Comparison of ENCODE assay signal across 8 cellular contexts in genomic region chr11:87290304-87290922, GRCh38.
DNase-seq lines count a peak whose midpoint lies in the region; ATAC-seq and TF ChIP-seq lines count a peak whose summit lies in the region.

No MANE protein-coding gene starts in this region.

- DNase-seq in 8988T = peak; percentile 30
- DNase-seq in GM12864 (ENCODE audit: low read depth) = peak; percentile 25
- peak; percentile 41 for DNase-seq in NCI-H1092 treated with DMSO at 0.1 percent for 48 hours (lab: John Stamatoyannopoulos, UW)
- DNase-seq in SW 1271 (lab: John Stamatoyannopoulos, UW) = peak; percentile 23 to 78
- peak; percentile 52 for DNase-seq in glomerular endothelial cell (ENCODE audit: extremely low read depth, low read depth, low spot score)
- no peak for DNase-seq in gastrocnemius medialis

- H3K4me3 ChIP-seq in GM12864 (ENCODE audit: low read depth, low read length) (no peak overlapping the region), gastrocnemius medialis (no peak overlapping the region)

- H3K36me3 ChIP-seq in gastrocnemius medialis = no peaks in the 10 kb centered on the region

- ATAC-seq in gastrocnemius medialis (peak in 1 of 2 donors; percentile 39), HG02763 (IDR thresholded peaks at IDR 0.05; ENCODE audit: unreplicated experiment) (no peak), GM19467 (IDR thresholded peaks at IDR 0.05; ENCODE audit: unreplicated experiment) (no peak)

- intact Hi-C loops in gastrocnemius medialis (cut with DNase I; ENCODE audit: low total_unique reads) = loop anchor here (1.0 kb wide), 1 partner anchor 352 kb away; no protein-coding TSS in a partner anchor

- H3K27me3 ChIP-seq in gastrocnemius medialis = no peaks in the 10 kb centered on the region

- H3K27ac ChIP-seq in gastrocnemius medialis = no peak overlapping the region

- H3K9me3 ChIP-seq in gastrocnemius medialis = no peaks in the 10 kb centered on the region

- TF ChIP-seq CTCF in GM12864 (IDR thresholded peaks at IDR 0.05; ENCODE audit: low read depth, low read length, missing control alignments) (peak; percentile 35), gastrocnemius medialis (IDR thresholded peaks at IDR 0.05 in 4 of 5, conservative IDR thresholded peaks at IDR 0.05 in 1 of 5) (peak; percentile 50 to 73 (median 64))

- no peaks in the 10 kb centered on the region for H3K4me1 ChIP-seq in gastrocnemius medialis

- TF ChIP-seq POLR2A in gastrocnemius medialis (IDR thresholded peaks at IDR 0.05) = no peak

- in situ Hi-C loops in gastrocnemius medialis (cut with MboI; ENCODE audit: low sequenced_read_pairs in 4 of 4) = loop anchor here (5.0 to 25.0 kb wide), 4 partner anchors 228 to 426 kb away; no protein-coding TSS in a partner anchor

Comparison
In these comparisons a context has a peak if more than half of its experiments do, and no peak if none do; other contexts are left out.
1. DNase-seq: peak in 8988T (single experiment), GM12864 (single experiment), NCI-H1092 treated with DMSO at 0.1 percent for 48 hours (single experiment), SW 1271 (2 of 2) and glomerular endothelial cell (single experiment); none in gastrocnemius medialis (0 of 2).